15 cellular contexts compared by ENCODE assay signal in genomic region chr1:53341521-53341895, GRCh38. TPM values are rescaled to one million over a fixed set of nuclear protein-coding genes. Genes with fewer than 3 reads are reported as not detected.
A peak's percentile ranks its signal among the peaks of the same experiment; 100 is the strongest.
DNase-seq lines count a peak whose midpoint lies in the region; ATAC-seq and TF ChIP-seq lines count a peak whose summit lies in the region.
"Had no signal": no experiment of that assay in that cellular context is flagged by ENCODE, and none has a peak within 500 bp of the region (broad histone marks: within the 10 kb centered on the region; RNA-seq: fewer than 3 reads in every experiment).

No MANE protein-coding gene starts in this region.

- no peak overlapping the region for H3K4me3 Mint-ChIP-seq in activated T-cell treated with anti-CD3 and anti-CD28 coated beads, Interleukin-2, amount 50 U/mL, for 24 hours
- H3K4me3 Mint-ChIP-seq in activated T-cell treated with anti-CD3 and anti-CD28 coated beads, Interleukin-2, amount 50 U/mL, for 4 hours: no peak overlapping the region
- H3K4me3 Mint-ChIP-seq in activated CD8-positive, alpha-beta memory T cell treated with anti-CD3 and anti-CD28 coated beads, Interleukin-2, amount 10 ng/mL, durations not matched to agents 7 days and 5 days: no peak overlapping the region
- H3K4me3 Mint-ChIP-seq in type B pancreatic cell (no peak overlapping the region), T-helper 17 cell (no peak overlapping the region)
- H3K4me3 Mint-ChIP-seq: CD14-positive monocyte had no signal

- no peaks in the 10 kb centered on the region for H3K36me3 ChIP-seq in SJCRH30

- H3K9me3 ChIP-seq in SJCRH30 (replicated peaks): no peaks in the 10 kb centered on the region
- no peaks in the 10 kb centered on the region for H3K9me3 ChIP-seq in T-helper 17 cell (ENCODE audit: control insufficient read depth, low read length, poor library complexity, severe bottlenecking)
- H3K9me3 ChIP-seq: A549 had no signal

- peaks cover 31% of the 10 kb centered on the region for H3K27me3 ChIP-seq in SJCRH30

- peaks cover 14% of the 10 kb centered on the region for H3K9me3 Mint-ChIP-seq in activated T-cell treated with anti-CD3 and anti-CD28 coated beads, Interleukin-2, amount 50 U/mL, for 24 hours
- H3K9me3 Mint-ChIP-seq in activated T-cell treated with anti-CD3 and anti-CD28 coated beads, Interleukin-2, amount 50 U/mL, for 4 hours: no peaks in the 10 kb centered on the region
- H3K9me3 Mint-ChIP-seq in activated CD8-positive, alpha-beta memory T cell treated with anti-CD3 and anti-CD28 coated beads, Interleukin-2, amount 10 ng/mL, durations not matched to agents 7 days and 5 days (ENCODE audit: low read depth): peaks cover 2% of the 10 kb centered on the region
- H3K9me3 Mint-ChIP-seq in type B pancreatic cell: no peaks in the 10 kb centered on the region

- H3K27me3 Mint-ChIP-seq in activated T-cell treated with anti-CD3 and anti-CD28 coated beads, Interleukin-2, amount 50 U/mL, for 24 hours: no peaks in the 10 kb centered on the region
- no peaks in the 10 kb centered on the region for H3K27me3 Mint-ChIP-seq in activated T-cell treated with anti-CD3 and anti-CD28 coated beads, Interleukin-2, amount 50 U/mL, for 4 hours (ENCODE audit: low read depth)
- no peaks in the 10 kb centered on the region for H3K27me3 Mint-ChIP-seq in activated CD8-positive, alpha-beta memory T cell treated with anti-CD3 and anti-CD28 coated beads, Interleukin-2, amount 10 ng/mL, durations not matched to agents 7 days and 5 days
- H3K27me3 Mint-ChIP-seq in type B pancreatic cell (peaks cover 5% of the 10 kb centered on the region), T-helper 17 cell (no peaks in the 10 kb centered on the region)

- peaks cover 4% of the 10 kb centered on the region for H3K36me3 Mint-ChIP-seq in activated T-cell treated with anti-CD3 and anti-CD28 coated beads, Interleukin-2, amount 50 U/mL, for 24 hours (ENCODE audit: low read depth)
- H3K36me3 Mint-ChIP-seq in activated T-cell treated with anti-CD3 and anti-CD28 coated beads, Interleukin-2, amount 50 U/mL, for 4 hours (ENCODE audit: insufficient read depth): no peaks in the 10 kb centered on the region
- peaks cover 11% of the 10 kb centered on the region for H3K36me3 Mint-ChIP-seq in activated CD8-positive, alpha-beta memory T cell treated with anti-CD3 and anti-CD28 coated beads, Interleukin-2, amount 10 ng/mL, durations not matched to agents 7 days and 5 days
- H3K36me3 Mint-ChIP-seq in type B pancreatic cell: no peaks in the 10 kb centered on the region
- H3K36me3 Mint-ChIP-seq in T-helper 17 cell (ENCODE audit: low read depth): peaks cover 5% of the 10 kb centered on the region
- H3K36me3 Mint-ChIP-seq: CD14-positive monocyte had no signal

- no peak for TF ChIP-seq CTCF in type B pancreatic cell (conservative IDR thresholded peaks at IDR 0.05)

- peaks cover 14% of the 10 kb centered on the region for H3K4me1 Mint-ChIP-seq in activated T-cell treated with anti-CD3 and anti-CD28 coated beads, Interleukin-2, amount 50 U/mL, for 24 hours (ENCODE audit: low read depth)
- H3K4me1 Mint-ChIP-seq in activated T-cell treated with anti-CD3 and anti-CD28 coated beads, Interleukin-2, amount 50 U/mL, for 4 hours (ENCODE audit: low read depth): peaks cover 7% of the 10 kb centered on the region
- H3K4me1 Mint-ChIP-seq in activated CD8-positive, alpha-beta memory T cell treated with anti-CD3 and anti-CD28 coated beads, Interleukin-2, amount 10 ng/mL, durations not matched to agents 7 days and 5 days: peaks cover 3% of the 10 kb centered on the region
- H3K4me1 Mint-ChIP-seq in type B pancreatic cell (ENCODE audit: unreplicated experiment) (no peaks in the 10 kb centered on the region), T-helper 17 cell (peaks cover 10% of the 10 kb centered on the region)
- H3K4me1 Mint-ChIP-seq: CD14-positive monocyte had no signal

- CTCF ChIA-PET in activated CD8-positive, alpha-beta memory T cell treated with anti-CD3 and anti-CD28 coated beads, Interleukin-2, amount 10 ng/mL, durations not matched to agents 7 days and 5 days (lab: Charles Lee): interaction anchor here (1.6 kb wide), 1 partner anchor 52 kb away, joined by 4 read pairs; no protein-coding TSS in a partner anchor

- no peak overlapping the region for H3K27ac ChIP-seq in SJCRH30
- H3K27ac ChIP-seq: A549 had no signal

- ATAC-seq in activated T-cell treated with anti-CD3 and anti-CD28 coated beads, Interleukin-2, amount 50 U/mL, for 4 hours: no peak
- ATAC-seq in activated CD8-positive, alpha-beta memory T cell treated with anti-CD3 and anti-CD28 coated beads, Interleukin-2, amount 10 ng/mL, durations not matched to agents 7 days and 5 days: no peak
- ATAC-seq in left lobe of liver (no peak), T-helper 17 cell (no peak)
- ATAC-seq: A549, Panc1 had no signal

- no peaks in the 10 kb centered on the region for H3K4me1 ChIP-seq in SJCRH30
- H3K4me1 ChIP-seq: A549 had no signal

- no peak overlapping the region for H3K27ac Mint-ChIP-seq in activated T-cell treated with anti-CD3 and anti-CD28 coated beads, Interleukin-2, amount 50 U/mL, for 24 hours
- H3K27ac Mint-ChIP-seq in activated CD8-positive, alpha-beta memory T cell treated with anti-CD3 and anti-CD28 coated beads, Interleukin-2, amount 10 ng/mL, durations not matched to agents 7 days and 5 days: no peak overlapping the region
- H3K27ac Mint-ChIP-seq in type B pancreatic cell: no peak overlapping the region
- H3K27ac Mint-ChIP-seq in T-helper 17 cell: no peak overlapping the region
- H3K27ac Mint-ChIP-seq: CD14-positive monocyte had no signal

- DNase-seq in activated T-cell treated with anti-CD3 and anti-CD28 coated beads, Interleukin-2, amount 50 U/mL, for 24 hours: peak; percentile 20
- no peak for DNase-seq in activated T-cell treated with anti-CD3 and anti-CD28 coated beads, Interleukin-2, amount 50 U/mL, for 4 hours
- DNase-seq in activated CD8-positive, alpha-beta memory T cell treated with anti-CD3 and anti-CD28 coated beads, Interleukin-2, amount 10 ng/mL, durations not matched to agents 7 days and 5 days: peak; percentile 23
- DNase-seq in left lobe of liver (ENCODE audit: low spot score) (peak; percentile 15), type B pancreatic cell (ENCODE audit: extremely low spot score, unreplicated experiment) (peak; percentile 49), SJCRH30 (no peak), T-helper 17 cell (no peak), glomerular visceral epithelial cell (ENCODE audit: extremely low spot score) (no peak)
- DNase-seq: COR-L47, NCI-H1417 treated with DMSO at 0.1 percent for 48 hours, NCI-H2029, NCI-H510A treated with DMSO at 0.1 percent for 48 hours had no signal

- H3K4me3 ChIP-seq in SJCRH30: no peak overlapping the region
- H3K4me3 ChIP-seq: A549 had no signal

RNA-seq across cellular contexts. Expression of gene LRP8, which starts 13.6 kb away (rescaled TPM):
- total RNA-seq in activated T-cell treated with anti-CD3 and anti-CD28 coated beads, Interleukin-2, amount 50 U/mL, for 4 hours: 10 to 100 TPM; 53.1 to 58.0 (median 54.6) TPM
- total RNA-seq in activated CD8-positive, alpha-beta memory T cell treated with anti-CD3 and anti-CD28 coated beads, Interleukin-2, amount 10 ng/mL, durations not matched to agents 7 days and 5 days: 10 to 100 TPM; 65.1 to 82.5 TPM
- 0.33 TPM for total RNA-seq in left lobe of liver
- total RNA-seq in type B pancreatic cell (ENCODE audit: low replicate concordance): 7.1 and 16.5 TPM in 2 replicates
- 17.9 and 21.4 TPM in 2 replicates for total RNA-seq in SJCRH30 (2014; rRNA removed; shearing (Covaris generic))
- 10 to 100 TPM; 15.1 to 18.6 TPM for total RNA-seq in T-helper 17 cell

Comparison
In these comparisons a context has a peak if more than half of its experiments do, and no peak if none do; other contexts are left out.
1. DNase-seq: peak in activated T-cell treated with anti-CD3 and anti-CD28 coated beads, Interleukin-2, amount 50 U/mL, for 24 hours (single experiment), activated CD8-positive, alpha-beta memory T cell treated with anti-CD3 and anti-CD28 coated beads, Interleukin-2, amount 10 ng/mL, durations not matched to agents 7 days and 5 days (single experiment), left lobe of liver (single experiment) and type B pancreatic cell (single experiment); none in activated T-cell treated with anti-CD3 and anti-CD28 coated beads, Interleukin-2, amount 50 U/mL, for 4 hours (single experiment), SJCRH30 (0 of 2), T-helper 17 cell (0 of 3) and glomerular visceral epithelial cell (single experiment).